17 cellular contexts compared by ENCODE assay signal in genomic region chr5:39638803-39639202, GRCh38.
DNase-seq lines count a peak whose midpoint lies in the region; ATAC-seq and TF ChIP-seq lines count a peak whose summit lies in the region.
"Had no signal": no experiment of that assay in that cellular context is flagged by ENCODE, and none has a peak within 500 bp of the region (broad histone marks: within the 10 kb centered on the region; RNA-seq: fewer than 3 reads in every experiment).

No MANE protein-coding gene starts in this region.

- no peak overlapping the region for H3K4me3 Mint-ChIP-seq in MCF 10A (ENCODE audit: unreplicated experiment)
- H3K4me3 Mint-ChIP-seq: HFFc6 had no signal

- DNase-seq in MCF 10A (ENCODE audit: unreplicated experiment) (peak; percentile 3), breast epithelium (ENCODE audit: low spot score in 2 of 2) (no peak), Panc1 (ENCODE audit: low read depth, low spot score) (peak; percentile 74), epithelial cell of prostate (ENCODE audit: low read depth, low spot score) (no peak), NCI-H146 (lab: John Stamatoyannopoulos, UW) (no peak), HAP-1 (ENCODE audit: low spot score in 2 of 2) (no peak)
- DNase-seq: 8988T, HFFc6, Karpas-422, NCI-H1436 treated with DMSO at 0.1 percent for 48 hours, NCI-H2107, NCI-H345, NCI-H69, SIG-M5 had no signal

- in situ Hi-C loops in Panc1 (cut with HindIII; ENCODE audit: low pct_unique_long_range_greater_than_20kb, low sequenced_read_pairs) (no loop called here), HAP-1 (cut with MboI; ENCODE audit: low sequenced_read_pairs) (no loop called here)

- H3K27me3 ChIP-seq in breast epithelium (no peaks in the 10 kb centered on the region), Panc1 (ENCODE audit: control insufficient read depth, insufficient read depth, low read length) (no peaks in the 10 kb centered on the region), HAP-1 (ENCODE audit: low read depth) (no peaks in the 10 kb centered on the region)

- H3K4me1 ChIP-seq in breast epithelium: no peaks in the 10 kb centered on the region
- H3K4me1 ChIP-seq in Panc1 (ENCODE audit: control insufficient read depth, insufficient read depth, low read length): no peaks in the 10 kb centered on the region; the same call in 1 of the 2 replicates
- no peaks in the 10 kb centered on the region for H3K4me1 ChIP-seq in HAP-1

- H3K27ac Mint-ChIP-seq in MCF 10A (ENCODE audit: low read depth, unreplicated experiment): peak overlapping the region; percentile 37
- H3K27ac Mint-ChIP-seq: HFFc6 had no signal

- no peak for TF ChIP-seq CTCF in MCF 10A (IDR thresholded peaks at IDR 0.05; ENCODE audit: unreplicated experiment)
- TF ChIP-seq CTCF in breast epithelium (IDR thresholded peaks at IDR 0.05): no peak
- no peak for TF ChIP-seq CTCF in Panc1 (IDR thresholded peaks at IDR 0.05)

- BruUV-seq in MCF 10A (replicated peaks; lab: Mats Ljungman, UMichigan): no TSS peak
- BruUV-seq in Panc1 (replicated peaks; lab: Mats Ljungman, UMichigan): no TSS peak

- intact Hi-C loops in MCF 10A (cut with micrococcal nuclease): no loop called here
- intact Hi-C loops in breast epithelium (cut with DNase I; ENCODE audit: low total_unique reads): no loop called here
- intact Hi-C loops in Panc1 (cut with micrococcal nuclease; ENCODE audit: unreplicated experiment): no loop called here

- peaks cover 5% of the 10 kb centered on the region for H3K4me1 Mint-ChIP-seq in MCF 10A (ENCODE audit: insufficient read depth, unreplicated experiment)

- H3K27ac ChIP-seq in breast epithelium: no peak overlapping the region
- H3K27ac ChIP-seq in Panc1 (ENCODE audit: low read length): no peak overlapping the region; the same call in 1 of the 2 replicates
- peak overlapping the region; percentile 59 for H3K27ac ChIP-seq in epithelial cell of prostate
- H3K27ac ChIP-seq: C4-2B had no signal

- ATAC-seq in Panc1 (no peak; the same call in 1 of the 2 replicates), GM21737 (IDR thresholded peaks at IDR 0.05; ENCODE audit: unreplicated experiment) (no peak), GM19467 (IDR thresholded peaks at IDR 0.05; ENCODE audit: unreplicated experiment) (no peak)

- H3K4me3 ChIP-seq in breast epithelium (no peak overlapping the region), Panc1 (ENCODE audit: low read depth in 2 of 2, low read length in 2 of 2) (no peak overlapping the region), HAP-1 (no peak overlapping the region)

- H3K36me3 ChIP-seq in breast epithelium (peaks cover 4% of the 10 kb centered on the region), Panc1 (ENCODE audit: control insufficient read depth, insufficient read depth, low read length) (no peaks in the 10 kb centered on the region; the same call in 1 of the 2 replicates), HAP-1 (replicated peaks) (no peaks in the 10 kb centered on the region)

- no peaks in the 10 kb centered on the region for H3K9me3 Mint-ChIP-seq in MCF 10A (ENCODE audit: unreplicated experiment)
- H3K9me3 Mint-ChIP-seq: HFFc6 had no signal

- no peak for TF ChIP-seq POLR2A in breast epithelium (IDR thresholded peaks at IDR 0.05)

- POLR2A ChIA-PET in MCF 10A (lab: Yijun Ruan, JAX) (no interaction called here), Panc1 (lab: Charles Lee) (no interaction called here)

- H3K9me3 ChIP-seq in breast epithelium (no peaks in the 10 kb centered on the region), Panc1 (ENCODE audit: control insufficient read depth, insufficient read depth, low read depth, low read length) (no peaks in the 10 kb centered on the region), HAP-1 (no peaks in the 10 kb centered on the region)

- H3K36me3 Mint-ChIP-seq in MCF 10A (ENCODE audit: insufficient read depth, unreplicated experiment): no peaks in the 10 kb centered on the region

- CTCF ChIA-PET in MCF 10A (lab: Yijun Ruan, JAX) (interaction anchor here (0.6 to 1.2 kb wide), 3 partner anchors 76 to 1632 kb away, joined by 3 to 5 read pairs (median 5); no protein-coding TSS in a partner anchor), Panc1 (lab: Charles Lee) (no interaction called here)

- no peaks in the 10 kb centered on the region for H3K27me3 Mint-ChIP-seq in MCF 10A (ENCODE audit: insufficient read depth, unreplicated experiment)

Comparison
In these comparisons a context has a peak if more than half of its experiments do, and no peak if none do; other contexts are left out.
1. DNase-seq: peak in MCF 10A (single experiment) and Panc1 (single experiment); none in breast epithelium (0 of 2), epithelial cell of prostate (single experiment), NCI-H146 (single experiment) and HAP-1 (0 of 2).